Comparison of ENCODE assay signal across 9 cellular contexts in the genomic region with DNA sequence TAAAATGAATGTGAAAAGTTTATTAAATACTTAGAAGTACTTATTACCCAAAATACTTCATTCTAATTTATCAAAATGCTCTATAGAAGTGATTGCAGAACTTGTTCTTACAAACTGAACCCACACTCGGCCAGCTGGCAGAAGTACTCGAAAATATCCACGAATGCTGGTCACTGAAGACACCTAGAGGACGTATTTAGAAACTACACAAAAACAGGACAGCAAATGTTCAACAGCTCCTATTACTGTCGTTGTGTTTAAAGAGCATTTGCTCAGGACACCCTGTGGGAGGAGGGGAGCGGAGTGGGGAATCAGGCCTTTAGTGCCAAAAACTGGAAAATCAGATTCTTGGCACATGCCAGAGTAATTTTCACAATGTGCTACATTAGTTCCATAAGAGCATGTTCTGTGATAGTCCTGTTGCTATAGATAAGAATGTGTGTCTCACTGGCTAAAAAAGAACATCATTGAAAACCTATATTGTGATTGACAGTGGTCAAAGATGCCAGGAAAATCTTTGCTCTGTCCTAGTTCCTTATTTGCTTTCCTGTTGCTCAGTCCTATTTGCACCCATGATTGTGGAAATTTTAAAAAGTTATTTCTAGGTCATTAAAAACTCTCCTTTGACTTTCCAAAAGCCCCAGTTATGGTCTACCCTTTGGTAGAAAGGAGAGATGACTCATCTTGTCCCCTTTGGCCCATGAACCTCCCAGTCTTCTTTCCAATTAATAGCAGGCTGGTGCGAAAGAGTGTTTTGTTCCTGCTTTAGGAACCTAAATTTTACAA. TPM values are rescaled to one million over a fixed set of nuclear protein-coding genes. Genes with fewer than 3 reads are reported as not detected.
DNase-seq lines count a peak whose midpoint lies in the region; ATAC-seq, FAIRE-seq and TF ChIP-seq lines count a peak whose summit lies in the region.
"Had no signal": no experiment of that assay in that cellular context is flagged by ENCODE, and none has a peak within 500 bp of the region (broad histone marks: within the 10 kb centered on the region; RNA-seq: fewer than 3 reads in every experiment).

No MANE protein-coding gene starts in this region.

- H3K9me3 Mint-ChIP-seq in activated T-cell treated with anti-CD3 and anti-CD28 coated beads, Interleukin-2, amount 50 U/mL, for 24 hours, result no peaks in the 10 kb centered on the region
- H3K9me3 Mint-ChIP-seq: T-helper 1 cell treated with Interleukin-12 subunit alpha and Interleukin-12 subunit beta and Interleukin-4 antibody, amounts not matched to agents 30 μg/mL and 1 μg/mL, for 36 hours had no signal

- DNase-seq in COLO829 (ENCODE audit: low spot score), result peak; percentile 23
- DNase-seq in HTR-8/SVneo (ENCODE audit: insufficient read length, low spot score), result peak; percentile 57
- peak; percentile 30 for DNase-seq in NT2/D1 (ENCODE audit: low read depth, low spot score)
- DNase-seq in activated T-cell treated with anti-CD3 and anti-CD28 coated beads, Interleukin-2, amount 50 U/mL, for 24 hours, result peak; percentile 48
- DNase-seq in foreskin keratinocyte, result peak in 1 of 2 donors; percentile 63
- no peak for DNase-seq in upper lobe of right lung

- no peaks in the 10 kb centered on the region for H3K36me3 Mint-ChIP-seq in activated T-cell treated with anti-CD3 and anti-CD28 coated beads, Interleukin-2, amount 50 U/mL, for 24 hours (ENCODE audit: low read depth)

- H3K27me3 Mint-ChIP-seq in activated T-cell treated with anti-CD3 and anti-CD28 coated beads, Interleukin-2, amount 50 U/mL, for 24 hours, result peaks cover 16% of the 10 kb centered on the region

- TF ChIP-seq CTCF in foreskin keratinocyte (conservative IDR thresholded peaks at IDR 0.05) (peak; percentile 82), neutrophil (IDR thresholded peaks at IDR 0.05) (peak; percentile 69), upper lobe of right lung (IDR thresholded peaks at IDR 0.05) (peak; percentile 74)

- H3K4me3 Mint-ChIP-seq in activated T-cell treated with anti-CD3 and anti-CD28 coated beads, Interleukin-2, amount 50 U/mL, for 24 hours, result no peak overlapping the region
- H3K4me3 Mint-ChIP-seq: T-helper 1 cell treated with Interleukin-12 subunit alpha and Interleukin-12 subunit beta and Interleukin-4 antibody, amounts not matched to agents 30 μg/mL and 1 μg/mL, for 36 hours had no signal

- no peak overlapping the region for H3K9ac ChIP-seq in NT2/D1 (ENCODE audit: insufficient read length, low read depth)

- no peak overlapping the region for H3K27ac Mint-ChIP-seq in activated T-cell treated with anti-CD3 and anti-CD28 coated beads, Interleukin-2, amount 50 U/mL, for 24 hours
- H3K27ac Mint-ChIP-seq: T-helper 1 cell treated with Interleukin-12 subunit alpha and Interleukin-12 subunit beta and Interleukin-4 antibody, amounts not matched to agents 30 μg/mL and 1 μg/mL, for 36 hours had no signal

- H3K4me3 ChIP-seq in NT2/D1 (ENCODE audit: insufficient read length, low read depth) (no peak overlapping the region), neutrophil (ENCODE audit: low read depth in 1 of 2, low read length in 1 of 2) (no peak overlapping the region), upper lobe of right lung (no peak overlapping the region)

- H3K27ac ChIP-seq in foreskin keratinocyte (no peak overlapping the region), neutrophil (no peak overlapping the region), upper lobe of right lung (peak overlapping the region; percentile 17)

- H3K36me3 ChIP-seq in NT2/D1 (ENCODE audit: insufficient read depth, insufficient read length, low read length) (no peaks in the 10 kb centered on the region), neutrophil (no peaks in the 10 kb centered on the region), upper lobe of right lung (no peaks in the 10 kb centered on the region)

- H3K4me1 ChIP-seq in NT2/D1 (ENCODE audit: insufficient read depth, insufficient read length) (no peaks in the 10 kb centered on the region), foreskin keratinocyte (no peaks in the 10 kb centered on the region), neutrophil (ENCODE audit: control insufficient read depth in 1 of 2, insufficient read depth in 1 of 2, low read depth in 1 of 2, low read length in 1 of 2) (peaks cover 0 to 5% of the 10 kb centered on the region in 2 experiments), upper lobe of right lung (peaks cover 5% of the 10 kb centered on the region)

- no peak for FAIRE-seq in HTR-8/SVneo (lab: Jason Lieb, UNC)

- intact Hi-C loops in upper lobe of right lung (cut with DNase I), result loop anchor here (10.0 kb wide), 1 partner anchor 489 kb away; no protein-coding TSS in a partner anchor

- H3K9me3 ChIP-seq in NT2/D1 (ENCODE audit: insufficient read depth, low read length) (no peaks in the 10 kb centered on the region), neutrophil (no peaks in the 10 kb centered on the region), upper lobe of right lung (no peaks in the 10 kb centered on the region)

- ATAC-seq in GM19397 (IDR thresholded peaks at IDR 0.05; ENCODE audit: unreplicated experiment) (peak; percentile 82), foreskin keratinocyte (peak; percentile 82), upper lobe of right lung (peak; percentile 96)

- H3K4me1 Mint-ChIP-seq in activated T-cell treated with anti-CD3 and anti-CD28 coated beads, Interleukin-2, amount 50 U/mL, for 24 hours (ENCODE audit: low read depth), result peaks cover 2% of the 10 kb centered on the region

- H3K27me3 ChIP-seq in NT2/D1 (ENCODE audit: insufficient read depth, insufficient read length), result no peaks in the 10 kb centered on the region
- no peaks in the 10 kb centered on the region for H3K27me3 ChIP-seq in foreskin keratinocyte
- peaks cover 20% of the 10 kb centered on the region for H3K27me3 ChIP-seq in neutrophil
- H3K27me3 ChIP-seq in upper lobe of right lung, result no peaks in the 10 kb centered on the region

RNA-seq across cellular contexts. Expression of gene NRBF2, which starts 49.0 kb away (rescaled TPM):
- 24.8 and 30.3 TPM in 2 replicates for total RNA-seq in foreskin keratinocyte
- 15.8 and 17.1 TPM in 2 replicates for polyA plus RNA-seq in foreskin keratinocyte
- total RNA-seq in upper lobe of right lung, result 20.6 TPM
